1 cellular context compared by ENCODE assay signal in the genomic region with DNA sequence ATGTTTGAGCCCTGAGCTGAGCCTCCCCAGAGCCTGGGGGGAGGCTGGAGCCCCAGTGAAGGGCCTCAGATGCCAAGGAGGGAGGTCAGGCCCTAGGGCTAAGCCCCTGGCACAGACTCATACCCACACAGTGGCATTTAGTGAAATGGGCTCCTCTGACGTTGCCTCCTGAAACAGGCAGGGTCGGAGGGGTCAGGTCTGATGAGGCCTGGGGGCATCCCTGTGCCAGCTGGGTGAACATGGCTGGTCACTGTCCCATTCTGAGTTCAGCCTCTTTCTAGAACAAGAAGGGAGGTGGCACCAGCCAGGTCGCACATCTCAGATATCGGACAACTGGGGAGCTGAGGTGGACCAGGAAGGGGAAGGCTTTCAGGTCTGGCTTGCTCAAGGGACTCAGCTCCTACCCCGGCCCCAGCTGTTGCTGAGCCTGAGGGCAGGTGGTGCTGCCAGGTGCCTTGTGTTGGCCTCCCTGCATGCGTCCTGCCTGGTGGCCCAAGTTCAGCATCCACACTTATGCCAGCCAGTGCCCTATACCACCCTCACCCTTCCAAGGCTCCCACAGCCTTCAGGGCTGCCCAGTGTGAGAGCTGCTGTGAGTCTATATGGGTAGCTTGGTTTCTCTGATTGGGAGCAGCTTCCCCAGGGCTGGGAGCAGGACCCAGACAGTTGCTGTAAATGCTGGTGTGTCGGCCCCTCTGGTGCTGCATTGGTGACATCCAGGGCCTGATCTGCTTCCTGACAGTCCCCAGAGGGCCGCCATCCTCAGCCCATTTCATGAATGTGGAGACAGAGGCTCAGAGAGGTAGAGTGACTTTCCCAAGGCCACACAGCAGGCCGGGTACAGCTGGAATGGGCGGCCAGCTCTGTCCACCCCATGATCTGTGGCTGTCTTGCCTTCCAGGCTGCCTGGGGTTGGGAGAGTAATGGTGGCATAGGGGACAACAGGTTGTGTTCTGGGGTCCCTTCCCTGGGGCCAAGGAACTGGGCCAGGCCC.
TF ChIP-seq lines count a peak whose summit lies in the region.

No MANE protein-coding gene starts in this region.

TF ChIP-seq in H1, 55 proteins besides CTCF, POLR2A, EP300 and RAD21:
- TF ChIP-seq SP2 (IDR thresholded peaks at IDR 0.05; ENCODE audit: low read length) (no peak), CREB1 (IDR thresholded peaks at IDR 0.05) (no peak), KDM1A (IDR thresholded peaks at IDR 0.05; ENCODE audit: borderline replicate concordance, low read length) (0 out of 2 replicates have a peak, but pooled peaks have one; percentile 14), SIX5 (IDR thresholded peaks at IDR 0.05; ENCODE audit: low read depth, low read length) (no peak)
